ENCODE assay signal across 9 cellular contexts in genomic region chrX:13761606-13762005, GRCh38. TPM values are rescaled to one million over a fixed set of nuclear protein-coding genes. Genes with fewer than 3 reads are reported as not detected.
A peak's percentile ranks its signal among the peaks of the same experiment; 100 is the strongest.
DNase-seq lines count a peak whose midpoint lies in the region; ATAC-seq and TF ChIP-seq lines count a peak whose summit lies in the region.
"Had no signal": no experiment of that assay in that cellular context is flagged by ENCODE, and none has a peak within 500 bp of the region (broad histone marks: within the 10 kb centered on the region; RNA-seq: fewer than 3 reads in every experiment).

No MANE protein-coding gene starts in this region.

- in situ Hi-C loops in transverse colon (cut with MboI; ENCODE audit: low pct_ligation_motif_present in 1 of 4, low pct_unique_long_range_greater_than_20kb in 1 of 4, low sequenced_read_pairs in 3 of 4) = loop anchor here in 2 of 4 donors (25.0 kb wide), 2 partner anchors 249 to 276 kb away; partner anchors contain the start of gene GEMIN8 (in 2 of the 2)

- H3K27me3 Mint-ChIP-seq in chondrocyte (ENCODE audit: low read depth) = no peaks in the 10 kb centered on the region

- H3K36me3 ChIP-seq in transverse colon (no peaks in the 10 kb centered on the region), adrenal gland (replicated peaks in 1 of 2) (peaks cover 0 to 35% of the 10 kb centered on the region in 2 donors)

- no peak overlapping the region for H3K27ac ChIP-seq in transverse colon
- H3K27ac ChIP-seq in adrenal gland = no peak overlapping the region

- 40 to 69% methylated on average over 2 to 5 of the region's 5 CpGs for WGBS in transverse colon (ENCODE audit: low coverage in 1 of 2), 2 donors
- 54 to 62% (median 57%) methylated on average over 5 of the region's 5 CpGs for WGBS in adrenal gland, 4 donors

- H3K4me1 Mint-ChIP-seq in chondrocyte (ENCODE audit: low read depth) = peaks cover 16% of the 10 kb centered on the region

- H3K9me3 Mint-ChIP-seq in chondrocyte (ENCODE audit: low read depth) = peaks cover 2% of the 10 kb centered on the region

- no peak for TF ChIP-seq CTCF in GM12865 (IDR thresholded peaks at IDR 0.05; ENCODE audit: insufficient read depth, low read depth, low read length, missing control alignments)
- no peak for TF ChIP-seq CTCF in GM20000 (IDR thresholded peaks at IDR 0.05; ENCODE audit: extremely low read depth, missing control alignments)
- TF ChIP-seq CTCF in chondrocyte (IDR thresholded peaks at IDR 0.05) = no peak
- no peak for TF ChIP-seq CTCF in transverse colon (IDR thresholded peaks at IDR 0.05)
- TF ChIP-seq CTCF in adrenal gland (IDR thresholded peaks at IDR 0.05) = no peak

- TF ChIP-seq POLR2A in transverse colon (IDR thresholded peaks at IDR 0.05) (no peak), adrenal gland (IDR thresholded peaks at IDR 0.05) (no peak)

- peak overlapping the region; percentile 36 for H3K27ac Mint-ChIP-seq in chondrocyte (ENCODE audit: unreplicated experiment)

- H3K36me3 Mint-ChIP-seq in chondrocyte (ENCODE audit: low read depth) = peaks cover 21% of the 10 kb centered on the region

- TF ChIP-seq EP300 in transverse colon (IDR thresholded peaks at IDR 0.05; ENCODE audit: low read depth) = no peak

- H3K4me3 Mint-ChIP-seq in chondrocyte (ENCODE audit: unreplicated experiment) = no peak overlapping the region

- no peaks in the 10 kb centered on the region for H3K9me3 ChIP-seq in transverse colon
- H3K9me3 ChIP-seq in adrenal gland (replicated peaks in 1 of 3) = no peaks in the 10 kb centered on the region

- intact Hi-C loops in transverse colon (cut with DNase I; ENCODE audit: low total_unique reads) (no loop called here), adrenal gland (cut with DNase I) (loop anchor here in 1 of 2 donors (10.0 kb wide), 1 partner anchor 247 kb away; no protein-coding TSS in a partner anchor)

- ATAC-seq in HG03378 (IDR thresholded peaks at IDR 0.05; ENCODE audit: unreplicated experiment) = peak; percentile 43

- H3K27me3 ChIP-seq in transverse colon (no peaks in the 10 kb centered on the region), adrenal gland (no peaks in the 10 kb centered on the region)

- H3K4me3 ChIP-seq in GM12865 (ENCODE audit: low read depth, low read length) = no peak overlapping the region
- H3K4me3 ChIP-seq in transverse colon = no peak overlapping the region
- H3K4me3 ChIP-seq in adrenal gland = no peak overlapping the region

- H3K4me1 ChIP-seq in transverse colon (peaks cover 0 to 3% (median 1%) of the 10 kb centered on the region in 4 donors), adrenal gland (replicated peaks in 1 of 2) (no peaks in the 10 kb centered on the region)

- DNase-seq in GM12865 (ENCODE audit: low read depth) = peak; percentile 78
- DNase-seq in GM20000 (ENCODE audit: low spot score) = peak; percentile 23
- DNase-seq in chondrocyte (ENCODE audit: low spot score) = no peak
- DNase-seq in UCSD-AML1 (lab: John Stamatoyannopoulos, UW; ENCODE audit: unreplicated experiment) = no peak
- DNase-seq in transverse colon = no peak
- DNase-seq in adrenal gland = no peak
- no peak for DNase-seq in cerebellum (ENCODE audit: low spot score)
- DNase-seq: naive B cell had no signal

RNA-seq across cellular contexts. Expression of gene OFD1, which starts 27.1 kb away (rescaled TPM):
- 17.8 to 19.4 TPM (median 18.1 TPM) in 3 replicates for total RNA-seq in chondrocyte
- total RNA-seq in transverse colon = 100 to 1,000 TPM in 1 of 4 donors, 10 to 100 TPM in 3; 27.2 to 184 (median 62.8) TPM
- total RNA-seq in adrenal gland = 10 to 100 TPM in 6 of 8 donors, 1 to 10 TPM in 2; 5.6 to 21.0 (median 14.1) TPM
- 100 to 1,000 TPM in 1 of 3 donors, 10 to 100 TPM in 2; 11.8 to 129 (median 65.6) TPM for polyA plus RNA-seq in adrenal gland
- total RNA-seq in cerebellum = 31.3 TPM

RNA-seq across cellular contexts. Expression of gene TRAPPC2, which starts 27.2 kb away (rescaled TPM):
- 15.4 to 17.3 TPM (median 15.9 TPM) in 3 replicates for total RNA-seq in chondrocyte
- total RNA-seq in transverse colon = 10 to 100 TPM; 14.2 to 25.9 (median 15.1) TPM
- 10 to 100 TPM in 7 of 8 donors, 1 to 10 TPM in 1; 8.8 to 20.5 (median 12.6) TPM for total RNA-seq in adrenal gland
- 1 to 10 TPM; 4.3 to 6.8 (median 6.2) TPM for polyA plus RNA-seq in adrenal gland
- 40.1 TPM for total RNA-seq in cerebellum

RNA-seq across cellular contexts. Expression of gene GPM6B, which starts 55.3 kb away (rescaled TPM):
- total RNA-seq in chondrocyte (6.4 to 31.7 TPM (median 28.8 TPM) in 3 replicates), transverse colon (1 to 10 TPM; 1.5 to 7.6 (median 5.0) TPM), adrenal gland (1 to 10 TPM; 1.0 to 7.5 (median 4.1) TPM), cerebellum (308 TPM)
- 1 to 10 TPM; 4.2 to 4.8 (median 4.2) TPM for polyA plus RNA-seq in adrenal gland

Comparison
In these comparisons a context has a peak if more than half of its experiments do, and no peak if none do; other contexts are left out.
1. DNase-seq: peak in GM12865 (single experiment) and GM20000 (single experiment); none in chondrocyte (single experiment), UCSD-AML1 (single experiment), transverse colon (single experiment), adrenal gland (0 of 7) and cerebellum (single experiment).